15 cellular contexts compared by ENCODE assay signal in genomic region chr1:111730706-111731105, GRCh38.
"Had no signal": no experiment of that assay in that cellular context is flagged by ENCODE, and none has a peak within 500 bp of the region (broad histone marks: within the 10 kb centered on the region; RNA-seq: fewer than 3 reads in every experiment).

No MANE protein-coding gene starts in this region.

- H3K36me3 ChIP-seq: adrenal gland had no signal

- H3K4me1 Mint-ChIP-seq: activated naive CD4-positive, alpha-beta T cell treated with anti-CD3 and anti-CD28 coated beads, Interleukin-2, amount 10 ng/mL, durations not matched to agents 7 days and 5 days; natural killer cell had no signal

- H3K4me1 ChIP-seq: adrenal gland had no signal

- ATAC-seq: activated CD8-positive, alpha-beta T cell treated with anti-CD3 and anti-CD28 coated beads, Interleukin-2, amount 10 ng/mL, durations not matched to agents 7 days and 5 days; foreskin keratinocyte; natural killer cell had no signal

- H3K4me3 ChIP-seq: adrenal gland, dorsolateral prefrontal cortex, esophagus squamous epithelium, skin epidermis, stomach, tibial artery had no signal

- DNase-seq: activated CD4-positive, alpha-beta T cell treated with anti-CD3 and anti-CD28 coated beads for 4 hours; activated CD8-positive, alpha-beta T cell treated with anti-CD3 and anti-CD28 coated beads, Interleukin-2, amount 10 ng/mL, durations not matched to agents 7 days and 5 days; activated naive CD4-positive, alpha-beta T cell treated with anti-CD3 and anti-CD28 coated beads, Interleukin-2, amount 10 ng/mL, durations not matched to agents 7 days and 5 days; cerebellar nuclear complex; dorsolateral prefrontal cortex; esophagus squamous epithelium; foreskin keratinocyte; hippocampal formation; natural killer cell; SHP77 treated with DMSO at 0.1 percent for 48 hours; stomach; tibial artery had no signal

- H3K27ac Mint-ChIP-seq: activated CD8-positive, alpha-beta T cell treated with anti-CD3 and anti-CD28 coated beads, Interleukin-2, amount 10 ng/mL, durations not matched to agents 7 days and 5 days; activated naive CD4-positive, alpha-beta T cell treated with anti-CD3 and anti-CD28 coated beads, Interleukin-2, amount 10 ng/mL, durations not matched to agents 7 days and 5 days; natural killer cell; T-helper 1 cell treated with Interleukin-12 subunit alpha and Interleukin-12 subunit beta and Interleukin-4 antibody, amounts not matched to agents 30 μg/mL and 1 μg/mL, for 36 hours had no signal

- H3K9me3 ChIP-seq: adrenal gland, esophagus squamous epithelium, stomach, tibial artery had no signal

- H3K4me3 Mint-ChIP-seq: activated CD8-positive, alpha-beta T cell treated with anti-CD3 and anti-CD28 coated beads, Interleukin-2, amount 10 ng/mL, durations not matched to agents 7 days and 5 days; activated naive CD4-positive, alpha-beta T cell treated with anti-CD3 and anti-CD28 coated beads, Interleukin-2, amount 10 ng/mL, durations not matched to agents 7 days and 5 days; natural killer cell; T-helper 1 cell treated with Interleukin-12 subunit alpha and Interleukin-12 subunit beta and Interleukin-4 antibody, amounts not matched to agents 30 μg/mL and 1 μg/mL, for 36 hours had no signal

- H3K27ac ChIP-seq: adrenal gland, foreskin keratinocyte, tibial artery had no signal

- H3K36me3 Mint-ChIP-seq: activated naive CD4-positive, alpha-beta T cell treated with anti-CD3 and anti-CD28 coated beads, Interleukin-2, amount 10 ng/mL, durations not matched to agents 7 days and 5 days; natural killer cell had no signal

- H3K9me3 Mint-ChIP-seq: activated naive CD4-positive, alpha-beta T cell treated with anti-CD3 and anti-CD28 coated beads, Interleukin-2, amount 10 ng/mL, durations not matched to agents 7 days and 5 days; natural killer cell; T-helper 1 cell treated with Interleukin-12 subunit alpha and Interleukin-12 subunit beta and Interleukin-4 antibody, amounts not matched to agents 30 μg/mL and 1 μg/mL, for 36 hours had no signal

- H3K27me3 ChIP-seq: adrenal gland, dorsolateral prefrontal cortex, esophagus squamous epithelium, foreskin keratinocyte, stomach, tibial artery had no signal
